ENCODE assay signal across 17 cellular contexts in genomic region chr11:33863418-33864172, GRCh38. TPM values are rescaled to one million over a fixed set of nuclear protein-coding genes. Genes with fewer than 3 reads are reported as not detected.
DNase-seq lines count a peak whose midpoint lies in the region; TF ChIP-seq lines count a peak whose summit lies in the region.
"Had no signal": no experiment of that assay in that cellular context is flagged by ENCODE, and none has a peak within 500 bp of the region (broad histone marks: within the 10 kb centered on the region; RNA-seq: fewer than 3 reads in every experiment).

No MANE protein-coding gene starts in this region.

- DNase-seq in A673 (ENCODE audit: low spot score) (peak; percentile 46), LNCaP clone FGC (ENCODE audit: low read depth) (no peak), erythroblast (lab: John Stamatoyannopoulos, UW) (no peak), NCI-H2227 (lab: John Stamatoyannopoulos, UW; ENCODE audit: unreplicated experiment) (no peak), progenitor cell of endocrine pancreas (ENCODE audit: low spot score, unreplicated experiment) (no peak), HFFc6 (no peak)
- DNase-seq: CD4-positive, alpha-beta memory T cell; DMS79 treated with DMSO at 0.1 percent for 48 hours; GOT3; KG1; NCI-H1417; NCI-H2029; NCI-H526; PC-9 had no signal

- H3K4me3 Mint-ChIP-seq in brain (peak overlapping the region in 2 of 5 experiments; percentile 35 to 62), progenitor cell of endocrine pancreas (ENCODE audit: low read depth) (no peak overlapping the region), HFFc6 (no peak overlapping the region)
- H3K4me3 Mint-ChIP-seq: CD4-positive, alpha-beta memory T cell had no signal

- H3K9me3 ChIP-seq in A673 (ENCODE audit: low read depth, low read length, poor library complexity, severe bottlenecking), result no peaks in the 10 kb centered on the region

- H3K4me3 ChIP-seq in A673 (ENCODE audit: low read depth, low read length, poor library complexity, severe bottlenecking) (no peak overlapping the region), LNCaP clone FGC (ENCODE audit: low read depth, low read length) (no peak overlapping the region)
- H3K4me3 ChIP-seq: PC-9, SK-N-MC had no signal

- TF ChIP-seq CTCF in A673 (conservative IDR thresholded peaks at IDR 0.05; ENCODE audit: low read depth, low read length) (peak; percentile 56), LNCaP clone FGC (IDR thresholded peaks at IDR 0.05; ENCODE audit: control insufficient read depth, extremely low read depth, insufficient read depth) (0 out of 2 replicates have a peak, but pooled peaks have one; percentile 6), brain (conservative IDR thresholded peaks at IDR 0.05) (no peak), progenitor cell of endocrine pancreas (IDR thresholded peaks at IDR 0.05; ENCODE audit: unreplicated experiment) (no peak), HFFc6 (IDR thresholded peaks at IDR 0.05) (no peak)

- intact Hi-C loops in A673 (cut with micrococcal nuclease; ENCODE audit: unreplicated experiment), result no loop called here

- H3K36me3 Mint-ChIP-seq in brain (no peaks in the 10 kb centered on the region), progenitor cell of endocrine pancreas (ENCODE audit: insufficient read depth) (no peaks in the 10 kb centered on the region), HFFc6 (ENCODE audit: low read depth) (no peaks in the 10 kb centered on the region)
- H3K36me3 Mint-ChIP-seq: CD4-positive, alpha-beta memory T cell had no signal

- H3K27ac ChIP-seq in A673 (ENCODE audit: low read depth, low read length, poor library complexity, severe bottlenecking), result no peak overlapping the region
- peak overlapping the region; percentile 44 for H3K27ac ChIP-seq in layer of hippocampus (ENCODE audit: low read depth, low read length)
- H3K27ac ChIP-seq: PC-9 had no signal

- peaks cover 9% of the 10 kb centered on the region for H3K36me3 ChIP-seq in A673 (ENCODE audit: insufficient read depth, low read length, poor library complexity, severe bottlenecking)

- POLR2A ChIA-PET in A673 (lab: Charles Lee; ENCODE audit: low non-redundant PET), result interaction anchor here (0.6 kb wide), 1 partner anchor 46 kb away, joined by 3 read pairs; no protein-coding TSS in a partner anchor

- no TSS peak for BruUV-seq in A673 (replicated peaks; lab: Mats Ljungman, UMichigan)

- TF ChIP-seq POLR2A in erythroblast (IDR thresholded peaks at IDR 0.05; ENCODE audit: low read length), result no peak

- H3K27me3 Mint-ChIP-seq in brain, result peaks cover 29% of the 10 kb centered on the region
- peaks cover 87% of the 10 kb centered on the region for H3K27me3 Mint-ChIP-seq in progenitor cell of endocrine pancreas
- H3K27me3 Mint-ChIP-seq in HFFc6 (ENCODE audit: insufficient read depth), result peaks cover 80% of the 10 kb centered on the region

- no peaks in the 10 kb centered on the region for H3K27me3 ChIP-seq in A673 (replicated peaks; ENCODE audit: insufficient read depth, low read depth, low read length, poor library complexity)
- no peaks in the 10 kb centered on the region for H3K27me3 ChIP-seq in layer of hippocampus (ENCODE audit: control insufficient read depth, insufficient read depth, low read length)

- H3K9me3 Mint-ChIP-seq in brain (no peaks in the 10 kb centered on the region), progenitor cell of endocrine pancreas (ENCODE audit: low read depth) (no peaks in the 10 kb centered on the region), HFFc6 (no peaks in the 10 kb centered on the region)
- H3K9me3 Mint-ChIP-seq: CD4-positive, alpha-beta memory T cell had no signal

- peaks cover 61% of the 10 kb centered on the region for H3K4me1 ChIP-seq in A673 (ENCODE audit: insufficient read depth, low read length, poor library complexity, severe bottlenecking)

- CTCF ChIA-PET in A673 (lab: Charles Lee), result interaction anchor here (0.9 to 7.9 kb wide), 3 partner anchors 68 to 124 kb away, joined by 3 to 53 read pairs (median 9); no protein-coding TSS in a partner anchor

- H3K4me1 Mint-ChIP-seq in brain (peaks cover 61% of the 10 kb centered on the region), progenitor cell of endocrine pancreas (ENCODE audit: low read depth) (no peaks in the 10 kb centered on the region), HFFc6 (ENCODE audit: low read depth) (no peaks in the 10 kb centered on the region)

- H3K27ac Mint-ChIP-seq in brain (peak overlapping the region; percentile 42 to 79 (median 68)), progenitor cell of endocrine pancreas (no peak overlapping the region), HFFc6 (no peak overlapping the region)
- H3K27ac Mint-ChIP-seq: CD4-positive, alpha-beta memory T cell had no signal

RNA-seq across cellular contexts. Expression of gene LMO2, which starts 28.3 kb away (rescaled TPM):
- total RNA-seq in A673 (2021) (39.0 and 46.7 TPM in 2 replicates), progenitor cell of endocrine pancreas (0.36 and 0.55 TPM in 2 replicates)
- polyA plus RNA-seq in brain (ENCODE audit: insufficient read depth, low read depth, low replicate concordance), result 33.3 TPM
- total RNA-seq in HFFc6 (2021; fragmentation: NEBNext Ultra II Directional; extraction: Animal tissue kit (Norgen Biotek cat#: 25700)), result under 1 TPM in 4 of 6 experiments, not detected in 2; 0.11 to 0.30 (median 0.15) TPM

Comparison
In these comparisons a context has a peak if more than half of its experiments do, and no peak if none do; other contexts are left out.
1. CTCF ChIP-seq: peak in A673 (single experiment) and LNCaP clone FGC (single experiment); none in brain (0 of 2), progenitor cell of endocrine pancreas (single experiment) and HFFc6 (single experiment).
2. H3K27ac Mint-ChIP-seq: peak in brain (5 of 5); none in progenitor cell of endocrine pancreas (single experiment) and HFFc6 (single experiment).
3. RNA of gene LMO2, which starts 28.3 kb away (total RNA-seq): 39.0 to 46.7 TPM in A673; 0.36 to 0.55 TPM in progenitor cell of endocrine pancreas and 0.11 to 0.30 TPM in HFFc6; every median in the first group is over 10 times any median in the second.